ENCODE assay signal across 1 cellular context in the genomic region with DNA sequence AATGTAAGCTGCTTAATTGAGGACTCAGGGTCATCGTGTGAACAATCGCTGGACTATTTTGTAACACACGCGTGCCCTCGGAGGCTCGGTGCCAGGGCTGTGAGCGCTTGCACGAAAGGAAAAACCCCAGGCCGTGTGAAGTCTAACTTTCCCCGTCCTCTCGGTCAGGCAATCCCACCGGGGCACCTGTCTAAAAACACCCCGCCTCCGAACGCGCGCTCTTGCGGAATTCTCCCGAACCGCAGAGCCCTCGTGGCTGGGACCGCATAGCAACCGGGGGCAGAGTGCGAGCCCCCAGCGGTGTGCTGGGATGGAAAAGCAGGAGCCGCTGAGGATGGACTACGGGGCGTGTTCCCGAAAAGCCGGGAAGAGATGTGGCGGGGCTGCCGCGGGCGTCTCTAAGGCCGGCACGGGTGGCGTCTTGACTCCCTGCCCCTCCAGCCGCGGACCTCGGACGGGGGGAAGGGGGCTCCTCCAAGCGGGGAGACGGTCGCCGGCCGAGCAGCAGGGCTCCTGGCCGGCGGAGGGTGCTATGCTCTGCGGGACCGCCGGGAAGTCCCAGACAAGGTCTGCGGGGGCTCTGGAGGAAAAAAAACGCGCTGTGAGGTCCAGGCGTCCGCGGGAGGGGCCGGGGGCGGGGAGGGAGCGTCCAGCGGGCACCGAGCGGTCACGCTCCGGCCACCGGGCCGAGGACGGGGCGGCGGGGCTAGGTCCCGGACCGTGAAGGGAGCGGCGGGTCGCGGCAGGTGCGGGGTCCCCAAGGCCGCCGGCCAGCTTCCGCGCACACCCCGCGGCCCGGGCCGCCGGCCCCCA.
TF ChIP-seq lines count a peak whose summit lies in the region.

No MANE protein-coding gene starts in this region.

TF ChIP-seq in GM12878, 131 proteins besides CTCF, POLR2A, EP300 and RAD21 (continues in another document):
- TF ChIP-seq, protein P1, sequence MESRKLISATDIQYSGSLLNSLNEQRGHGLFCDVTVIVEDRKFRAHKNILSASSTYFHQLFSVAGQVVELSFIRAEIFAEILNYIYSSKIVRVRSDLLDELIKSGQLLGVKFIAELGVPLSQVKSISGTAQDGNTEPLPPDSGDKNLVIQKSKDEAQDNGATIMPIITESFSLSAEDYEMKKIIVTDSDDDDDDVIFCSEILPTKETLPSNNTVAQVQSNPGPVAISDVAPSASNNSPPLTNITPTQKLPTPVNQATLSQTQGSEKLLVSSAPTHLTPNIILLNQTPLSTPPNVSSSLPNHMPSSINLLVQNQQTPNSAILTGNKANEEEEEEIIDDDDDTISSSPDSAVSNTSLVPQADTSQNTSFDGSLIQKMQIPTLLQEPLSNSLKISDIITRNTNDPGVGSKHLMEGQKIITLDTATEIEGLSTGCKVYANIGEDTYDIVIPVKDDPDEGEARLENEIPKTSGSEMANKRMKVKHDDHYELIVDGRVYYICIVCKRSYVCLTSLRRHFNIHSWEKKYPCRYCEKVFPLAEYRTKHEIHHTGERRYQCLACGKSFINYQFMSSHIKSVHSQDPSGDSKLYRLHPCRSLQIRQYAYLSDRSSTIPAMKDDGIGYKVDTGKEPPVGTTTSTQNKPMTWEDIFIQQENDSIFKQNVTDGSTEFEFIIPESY (IDR thresholded peaks at IDR 0.05), result no peak
- peak; percentile 47; the same call in 1 of the 3 replicates for TF ChIP-seq POU2F2 (IDR thresholded peaks at IDR 0.05; ENCODE audit: borderline replicate concordance, low read depth, low read length)
- TF ChIP-seq, protein P2, sequence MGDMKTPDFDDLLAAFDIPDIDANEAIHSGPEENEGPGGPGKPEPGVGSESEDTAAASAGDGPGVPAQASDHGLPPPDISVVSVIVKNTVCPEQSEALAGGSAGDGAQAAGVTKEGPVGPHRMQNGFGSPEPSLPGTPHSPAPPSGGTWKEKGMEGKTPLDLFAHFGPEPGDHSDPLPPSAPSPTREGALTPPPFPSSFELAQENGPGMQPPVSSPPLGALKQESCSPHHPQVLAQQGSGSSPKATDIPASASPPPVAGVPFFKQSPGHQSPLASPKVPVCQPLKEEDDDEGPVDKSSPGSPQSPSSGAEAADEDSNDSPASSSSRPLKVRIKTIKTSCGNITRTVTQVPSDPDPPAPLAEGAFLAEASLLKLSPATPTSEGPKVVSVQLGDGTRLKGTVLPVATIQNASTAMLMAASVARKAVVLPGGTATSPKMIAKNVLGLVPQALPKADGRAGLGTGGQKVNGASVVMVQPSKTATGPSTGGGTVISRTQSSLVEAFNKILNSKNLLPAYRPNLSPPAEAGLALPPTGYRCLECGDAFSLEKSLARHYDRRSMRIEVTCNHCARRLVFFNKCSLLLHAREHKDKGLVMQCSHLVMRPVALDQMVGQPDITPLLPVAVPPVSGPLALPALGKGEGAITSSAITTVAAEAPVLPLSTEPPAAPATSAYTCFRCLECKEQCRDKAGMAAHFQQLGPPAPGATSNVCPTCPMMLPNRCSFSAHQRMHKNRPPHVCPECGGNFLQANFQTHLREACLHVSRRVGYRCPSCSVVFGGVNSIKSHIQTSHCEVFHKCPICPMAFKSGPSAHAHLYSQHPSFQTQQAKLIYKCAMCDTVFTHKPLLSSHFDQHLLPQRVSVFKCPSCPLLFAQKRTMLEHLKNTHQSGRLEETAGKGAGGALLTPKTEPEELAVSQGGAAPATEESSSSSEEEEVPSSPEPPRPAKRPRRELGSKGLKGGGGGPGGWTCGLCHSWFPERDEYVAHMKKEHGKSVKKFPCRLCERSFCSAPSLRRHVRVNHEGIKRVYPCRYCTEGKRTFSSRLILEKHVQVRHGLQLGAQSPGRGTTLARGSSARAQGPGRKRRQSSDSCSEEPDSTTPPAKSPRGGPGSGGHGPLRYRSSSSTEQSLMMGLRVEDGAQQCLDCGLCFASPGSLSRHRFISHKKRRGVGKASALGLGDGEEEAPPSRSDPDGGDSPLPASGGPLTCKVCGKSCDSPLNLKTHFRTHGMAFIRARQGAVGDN (IDR thresholded peaks at IDR 0.05), result peak; percentile 56; the same call in 1 of the 2 replicates
- no peak for TF ChIP-seq RUNX3 (IDR thresholded peaks at IDR 0.05; ENCODE audit: low read length)
- TF ChIP-seq, protein P3, sequence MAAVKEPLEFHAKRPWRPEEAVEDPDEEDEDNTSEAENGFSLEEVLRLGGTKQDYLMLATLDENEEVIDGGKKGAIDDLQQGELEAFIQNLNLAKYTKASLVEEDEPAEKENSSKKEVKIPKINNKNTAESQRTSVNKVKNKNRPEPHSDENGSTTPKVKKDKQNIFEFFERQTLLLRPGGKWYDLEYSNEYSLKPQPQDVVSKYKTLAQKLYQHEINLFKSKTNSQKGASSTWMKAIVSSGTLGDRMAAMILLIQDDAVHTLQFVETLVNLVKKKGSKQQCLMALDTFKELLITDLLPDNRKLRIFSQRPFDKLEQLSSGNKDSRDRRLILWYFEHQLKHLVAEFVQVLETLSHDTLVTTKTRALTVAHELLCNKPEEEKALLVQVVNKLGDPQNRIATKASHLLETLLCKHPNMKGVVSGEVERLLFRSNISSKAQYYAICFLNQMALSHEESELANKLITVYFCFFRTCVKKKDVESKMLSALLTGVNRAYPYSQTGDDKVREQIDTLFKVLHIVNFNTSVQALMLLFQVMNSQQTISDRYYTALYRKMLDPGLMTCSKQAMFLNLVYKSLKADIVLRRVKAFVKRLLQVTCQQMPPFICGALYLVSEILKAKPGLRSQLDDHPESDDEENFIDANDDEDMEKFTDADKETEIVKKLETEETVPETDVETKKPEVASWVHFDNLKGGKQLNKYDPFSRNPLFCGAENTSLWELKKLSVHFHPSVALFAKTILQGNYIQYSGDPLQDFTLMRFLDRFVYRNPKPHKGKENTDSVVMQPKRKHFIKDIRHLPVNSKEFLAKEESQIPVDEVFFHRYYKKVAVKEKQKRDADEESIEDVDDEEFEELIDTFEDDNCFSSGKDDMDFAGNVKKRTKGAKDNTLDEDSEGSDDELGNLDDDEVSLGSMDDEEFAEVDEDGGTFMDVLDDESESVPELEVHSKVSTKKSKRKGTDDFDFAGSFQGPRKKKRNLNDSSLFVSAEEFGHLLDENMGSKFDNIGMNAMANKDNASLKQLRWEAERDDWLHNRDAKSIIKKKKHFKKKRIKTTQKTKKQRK (IDR thresholded peaks at IDR 0.05; ENCODE audit: low read depth, low read length), result no peak
- TF ChIP-seq ZBED1 (IDR thresholded peaks at IDR 0.05; ENCODE audit: borderline replicate concordance), result 0 out of 2 replicates have a peak, but pooled peaks have one; percentile 12
- TF ChIP-seq BCL11A (IDR thresholded peaks at IDR 0.05; ENCODE audit: low read depth, low read length), result peak; percentile 56; the same call in 1 of the 2 replicates
- TF ChIP-seq TCF3 (IDR thresholded peaks at IDR 0.05; ENCODE audit: borderline replicate concordance, insufficient read depth, low read depth, low read length), result peak; percentile 54; the same call in 1 of the 2 replicates
- 0 out of 2 replicates have a peak, but pooled peaks have one; percentile 5 for TF ChIP-seq CHD1 (IDR thresholded peaks at IDR 0.05; ENCODE audit: low read depth, low read length)
- no peak for TF ChIP-seq EZH2 (IDR thresholded peaks at IDR 0.05; ENCODE audit: borderline replicate concordance, control insufficient read depth, low read depth, low read length)
- 0 out of 2 replicates have a peak, but pooled peaks have one; percentile 43 for TF ChIP-seq NFXL1 (IDR thresholded peaks at IDR 0.05; ENCODE audit: borderline replicate concordance)
- TF ChIP-seq MEF2B (IDR thresholded peaks at IDR 0.05; ENCODE audit: partially characterized antibody, poor library complexity, severe bottlenecking), result peak; percentile 43
- TF ChIP-seq EED (IDR thresholded peaks at IDR 0.05; ENCODE audit: low read depth), result peak; percentile 82
- TF ChIP-seq KDM1A (IDR thresholded peaks at IDR 0.05; ENCODE audit: borderline replicate concordance), result no peak
- TF ChIP-seq, protein P4, sequence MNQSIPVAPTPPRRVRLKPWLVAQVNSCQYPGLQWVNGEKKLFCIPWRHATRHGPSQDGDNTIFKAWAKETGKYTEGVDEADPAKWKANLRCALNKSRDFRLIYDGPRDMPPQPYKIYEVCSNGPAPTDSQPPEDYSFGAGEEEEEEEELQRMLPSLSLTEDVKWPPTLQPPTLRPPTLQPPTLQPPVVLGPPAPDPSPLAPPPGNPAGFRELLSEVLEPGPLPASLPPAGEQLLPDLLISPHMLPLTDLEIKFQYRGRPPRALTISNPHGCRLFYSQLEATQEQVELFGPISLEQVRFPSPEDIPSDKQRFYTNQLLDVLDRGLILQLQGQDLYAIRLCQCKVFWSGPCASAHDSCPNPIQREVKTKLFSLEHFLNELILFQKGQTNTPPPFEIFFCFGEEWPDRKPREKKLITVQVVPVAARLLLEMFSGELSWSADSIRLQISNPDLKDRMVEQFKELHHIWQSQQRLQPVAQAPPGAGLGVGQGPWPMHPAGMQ (IDR thresholded peaks at IDR 0.05; ENCODE audit: borderline replicate concordance), result 0 out of 2 replicates have a peak, but pooled peaks have one; percentile 45
- TF ChIP-seq, protein P5, sequence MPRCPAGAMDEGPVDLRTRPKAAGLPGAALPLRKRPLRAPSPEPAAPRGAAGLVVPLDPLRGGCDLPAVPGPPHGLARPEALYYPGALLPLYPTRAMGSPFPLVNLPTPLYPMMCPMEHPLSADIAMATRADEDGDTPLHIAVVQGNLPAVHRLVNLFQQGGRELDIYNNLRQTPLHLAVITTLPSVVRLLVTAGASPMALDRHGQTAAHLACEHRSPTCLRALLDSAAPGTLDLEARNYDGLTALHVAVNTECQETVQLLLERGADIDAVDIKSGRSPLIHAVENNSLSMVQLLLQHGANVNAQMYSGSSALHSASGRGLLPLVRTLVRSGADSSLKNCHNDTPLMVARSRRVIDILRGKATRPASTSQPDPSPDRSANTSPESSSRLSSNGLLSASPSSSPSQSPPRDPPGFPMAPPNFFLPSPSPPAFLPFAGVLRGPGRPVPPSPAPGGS (IDR thresholded peaks at IDR 0.05; ENCODE audit: borderline replicate concordance, insufficient read depth, low read depth, low read length, poor library complexity, severe bottlenecking), result no peak
- TF ChIP-seq LARP7 (IDR thresholded peaks at IDR 0.05), result peak; percentile 38
- TF ChIP-seq, protein P6, sequence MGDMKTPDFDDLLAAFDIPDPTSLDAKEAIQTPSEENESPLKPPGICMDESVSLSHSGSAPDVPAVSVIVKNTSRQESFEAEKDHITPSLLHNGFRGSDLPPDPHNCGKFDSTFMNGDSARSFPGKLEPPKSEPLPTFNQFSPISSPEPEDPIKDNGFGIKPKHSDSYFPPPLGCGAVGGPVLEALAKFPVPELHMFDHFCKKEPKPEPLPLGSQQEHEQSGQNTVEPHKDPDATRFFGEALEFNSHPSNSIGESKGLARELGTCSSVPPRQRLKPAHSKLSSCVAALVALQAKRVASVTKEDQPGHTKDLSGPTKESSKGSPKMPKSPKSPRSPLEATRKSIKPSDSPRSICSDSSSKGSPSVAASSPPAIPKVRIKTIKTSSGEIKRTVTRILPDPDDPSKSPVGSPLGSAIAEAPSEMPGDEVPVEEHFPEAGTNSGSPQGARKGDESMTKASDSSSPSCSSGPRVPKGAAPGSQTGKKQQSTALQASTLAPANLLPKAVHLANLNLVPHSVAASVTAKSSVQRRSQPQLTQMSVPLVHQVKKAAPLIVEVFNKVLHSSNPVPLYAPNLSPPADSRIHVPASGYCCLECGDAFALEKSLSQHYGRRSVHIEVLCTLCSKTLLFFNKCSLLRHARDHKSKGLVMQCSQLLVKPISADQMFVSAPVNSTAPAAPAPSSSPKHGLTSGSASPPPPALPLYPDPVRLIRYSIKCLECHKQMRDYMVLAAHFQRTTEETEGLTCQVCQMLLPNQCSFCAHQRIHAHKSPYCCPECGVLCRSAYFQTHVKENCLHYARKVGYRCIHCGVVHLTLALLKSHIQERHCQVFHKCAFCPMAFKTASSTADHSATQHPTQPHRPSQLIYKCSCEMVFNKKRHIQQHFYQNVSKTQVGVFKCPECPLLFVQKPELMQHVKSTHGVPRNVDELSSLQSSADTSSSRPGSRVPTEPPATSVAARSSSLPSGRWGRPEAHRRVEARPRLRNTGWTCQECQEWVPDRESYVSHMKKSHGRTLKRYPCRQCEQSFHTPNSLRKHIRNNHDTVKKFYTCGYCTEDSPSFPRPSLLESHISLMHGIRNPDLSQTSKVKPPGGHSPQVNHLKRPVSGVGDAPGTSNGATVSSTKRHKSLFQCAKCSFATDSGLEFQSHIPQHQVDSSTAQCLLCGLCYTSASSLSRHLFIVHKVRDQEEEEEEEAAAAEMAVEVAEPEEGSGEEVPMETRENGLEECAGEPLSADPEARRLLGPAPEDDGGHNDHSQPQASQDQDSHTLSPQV (IDR thresholded peaks at IDR 0.05), result 0 out of 2 replicates have a peak, but pooled peaks have one; percentile 40
- TF ChIP-seq ZNF274 (IDR thresholded peaks at IDR 0.05; ENCODE audit: insufficient read depth, insufficient read length), result no peak
- TF ChIP-seq CBFB (IDR thresholded peaks at IDR 0.05; ENCODE audit: low read depth), result 0 out of 2 replicates have a peak, but pooled peaks have one; percentile 45
- TF ChIP-seq IKZF1 (conservative IDR thresholded peaks at IDR 0.05), result peak; percentile 90
- TF ChIP-seq, protein P7, sequence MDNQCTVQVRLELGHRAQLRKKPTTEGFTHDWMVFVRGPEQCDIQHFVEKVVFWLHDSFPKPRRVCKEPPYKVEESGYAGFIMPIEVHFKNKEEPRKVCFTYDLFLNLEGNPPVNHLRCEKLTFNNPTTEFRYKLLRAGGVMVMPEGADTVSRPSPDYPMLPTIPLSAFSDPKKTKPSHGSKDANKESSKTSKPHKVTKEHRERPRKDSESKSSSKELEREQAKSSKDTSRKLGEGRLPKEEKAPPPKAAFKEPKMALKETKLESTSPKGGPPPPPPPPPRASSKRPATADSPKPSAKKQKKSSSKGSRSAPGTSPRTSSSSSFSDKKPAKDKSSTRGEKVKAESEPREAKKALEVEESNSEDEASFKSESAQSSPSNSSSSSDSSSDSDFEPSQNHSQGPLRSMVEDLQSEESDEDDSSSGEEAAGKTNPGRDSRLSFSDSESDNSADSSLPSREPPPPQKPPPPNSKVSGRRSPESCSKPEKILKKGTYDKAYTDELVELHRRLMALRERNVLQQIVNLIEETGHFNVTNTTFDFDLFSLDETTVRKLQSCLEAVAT (IDR thresholded peaks at IDR 0.05), result peak; percentile 62; the same call in 1 of the 2 replicates
- peak; percentile 43; the same call in 1 of the 2 replicates for TF ChIP-seq TCF12 (IDR thresholded peaks at IDR 0.05; ENCODE audit: low read depth, low read length)
- TF ChIP-seq MTA2 (IDR thresholded peaks at IDR 0.05; ENCODE audit: low read depth), result peak; percentile 64
- TF ChIP-seq NR2C1 (IDR thresholded peaks at IDR 0.05), result 0 out of 2 replicates have a peak, but pooled peaks have one; percentile 30
- 0 out of 2 replicates have a peak, but pooled peaks have one; percentile 55 for TF ChIP-seq PAX5 (IDR thresholded peaks at IDR 0.05; ENCODE audit: borderline replicate concordance, low read depth, low read length)
- peak; percentile 73; the same call in 1 of the 2 replicates for TF ChIP-seq BACH1 (IDR thresholded peaks at IDR 0.05; ENCODE audit: borderline replicate concordance)
- 0 out of 2 replicates have a peak, but pooled peaks have one; percentile 45 for TF ChIP-seq SIN3A (IDR thresholded peaks at IDR 0.05; ENCODE audit: low read depth, low read length)
- peak; percentile 52; the same call in 1 of the 2 replicates for TF ChIP-seq ZNF24 (IDR thresholded peaks at IDR 0.05)
- TF ChIP-seq NBN (IDR thresholded peaks at IDR 0.05), result peak; percentile 35; the same call in 1 of the 2 replicates
- TF ChIP-seq, protein P8, sequence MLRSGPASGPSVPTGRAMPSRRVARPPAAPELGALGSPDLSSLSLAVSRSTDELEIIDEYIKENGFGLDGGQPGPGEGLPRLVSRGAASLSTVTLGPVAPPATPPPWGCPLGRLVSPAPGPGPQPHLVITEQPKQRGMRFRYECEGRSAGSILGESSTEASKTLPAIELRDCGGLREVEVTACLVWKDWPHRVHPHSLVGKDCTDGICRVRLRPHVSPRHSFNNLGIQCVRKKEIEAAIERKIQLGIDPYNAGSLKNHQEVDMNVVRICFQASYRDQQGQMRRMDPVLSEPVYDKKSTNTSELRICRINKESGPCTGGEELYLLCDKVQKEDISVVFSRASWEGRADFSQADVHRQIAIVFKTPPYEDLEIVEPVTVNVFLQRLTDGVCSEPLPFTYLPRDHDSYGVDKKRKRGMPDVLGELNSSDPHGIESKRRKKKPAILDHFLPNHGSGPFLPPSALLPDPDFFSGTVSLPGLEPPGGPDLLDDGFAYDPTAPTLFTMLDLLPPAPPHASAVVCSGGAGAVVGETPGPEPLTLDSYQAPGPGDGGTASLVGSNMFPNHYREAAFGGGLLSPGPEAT (IDR thresholded peaks at IDR 0.05; ENCODE audit: low read depth), result peak; percentile 84; the same call in 1 of the 2 replicates
